In the genomic region with DNA sequence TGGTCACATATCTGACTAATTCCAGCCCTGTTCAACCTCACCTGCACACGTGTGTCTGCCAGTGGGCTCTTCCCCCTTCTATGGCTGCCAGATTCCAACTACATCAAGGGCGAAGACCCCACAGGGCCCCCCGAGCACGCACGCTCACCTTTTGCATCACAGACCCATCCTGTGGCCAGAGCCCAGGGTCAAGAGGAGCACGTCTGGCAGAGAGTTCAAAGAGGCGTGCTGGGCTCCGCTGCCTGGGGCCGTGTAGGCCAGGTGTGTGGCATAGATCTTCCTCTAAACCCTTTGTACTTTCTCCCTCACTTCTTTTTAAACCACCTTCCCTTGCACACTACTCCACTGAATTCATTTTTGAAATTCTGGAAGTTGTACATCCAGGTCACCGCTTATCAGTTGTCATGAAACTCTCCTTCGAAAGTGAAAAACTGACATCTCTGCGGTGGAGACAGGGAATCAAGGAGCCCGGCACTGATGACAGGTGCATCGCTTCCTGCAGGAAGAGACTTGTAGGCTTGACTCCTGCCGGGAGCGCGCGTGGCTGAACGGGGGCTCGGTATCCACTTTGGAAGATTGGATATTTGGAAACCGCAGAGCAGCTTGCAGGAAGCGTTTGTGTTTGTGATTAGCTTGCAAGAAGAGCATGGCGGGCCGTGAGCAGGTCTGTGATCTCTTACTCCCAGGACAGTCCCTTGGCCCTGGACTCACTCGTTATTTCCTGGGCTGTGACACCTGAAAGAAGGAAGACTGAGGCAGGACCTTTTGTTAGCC, we compare ENCODE assay signal across 19 cellular contexts.
"Had no signal": no experiment of that assay in that cellular context is flagged by ENCODE, and none has a peak within 500 bp of the region (broad histone marks: within the 10 kb centered on the region; RNA-seq: fewer than 3 reads in every experiment).

No MANE protein-coding gene starts in this region.

- FAIRE-seq: RCC 7860 had no signal

- H3K9me3 ChIP-seq: SK-N-SH had no signal

- DNase-seq: KBM-7, MV-4-11, NCI-H1048, NCI-H1105, NCI-H1436, NCI-H187, NCI-H2029, NCI-H2081 treated with DMSO at 0.1 percent for 48 hours, NCI-H2171, NCI-H226, NCI-H446, NCI-H510A, NCI-H524 treated with DMSO at 0.1 percent for 48 hours, NCI-H69, NCI-H774, RPMI8226, SHP77, SK-N-SH had no signal
